10 cellular contexts compared by ENCODE assay signal in the genomic region with DNA sequence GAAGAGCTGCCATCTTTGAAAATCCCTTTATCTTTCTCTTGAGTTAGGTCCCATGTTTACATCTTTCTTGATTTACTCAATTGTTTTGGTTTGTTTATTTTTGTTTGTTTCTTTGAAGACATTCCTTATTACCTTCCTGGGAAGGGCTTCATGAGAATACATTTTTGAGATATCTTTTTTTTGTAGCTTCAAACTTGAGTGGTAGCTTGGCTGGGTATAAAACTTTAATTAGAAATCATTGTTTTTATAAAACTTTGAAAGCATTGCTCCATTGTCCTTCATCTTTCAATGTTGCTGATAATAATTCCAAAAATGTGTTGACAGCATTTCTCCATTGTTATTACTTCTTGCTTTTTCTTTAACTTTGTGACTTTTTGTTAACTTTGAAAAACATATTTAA.
"Had no signal": no experiment of that assay in that cellular context is flagged by ENCODE, and none has a peak within 500 bp of the region (broad histone marks: within the 10 kb centered on the region; RNA-seq: fewer than 3 reads in every experiment).

No MANE protein-coding gene starts in this region.

- H3K27ac ChIP-seq: HL-60, KMS-11 had no signal

- H2AFZ ChIP-seq: GM23338 had no signal

- H3K4me3 ChIP-seq: GM23338 had no signal

- DNase-seq: H9, HCEC 1CT, HFFc6, IMR-90, KBM-7 had no signal

- ATAC-seq: GM23338 had no signal

- H3K4me2 ChIP-seq: GM23338, KMS-11 had no signal

- FAIRE-seq: H1, H54 had no signal

- H3K9ac ChIP-seq: KMS-11 had no signal
